In genomic region chr1:45340816-45341215, GRCh38 we compare ENCODE assay signal across 8 cellular contexts. TPM values are rescaled to one million over a fixed set of nuclear protein-coding genes. Genes with fewer than 3 reads are reported as not detected.
DNase-seq lines count a peak whose midpoint lies in the region; ATAC-seq and TF ChIP-seq lines count a peak whose summit lies in the region.

No MANE protein-coding gene starts in this region.

- no peak for DNase-seq in activated naive CD4-positive, alpha-beta T cell treated with Interleukin-2 at 50 U/mL for 16 hours
- no peak for DNase-seq in RWPE2 (ENCODE audit: low spot score)
- DNase-seq in epithelial cell of esophagus (ENCODE audit: low read depth) = no peak
- no peak for DNase-seq in osteocyte (ENCODE audit: extremely low spot score, unreplicated experiment)

- H3K9me3 ChIP-seq in RWPE2 (ENCODE audit: severe bottlenecking) = no peaks in the 10 kb centered on the region

- H3K4me3 ChIP-seq in RWPE2 (ENCODE audit: severe bottlenecking) (peak overlapping the region; percentile 55), epithelial cell of esophagus (ENCODE audit: low read length) (peak overlapping the region; percentile 92)

- H3K27me3 ChIP-seq in RWPE2 (ENCODE audit: insufficient read depth, poor library complexity, severe bottlenecking) = no peaks in the 10 kb centered on the region

- ATAC-seq in RWPE2 (ENCODE audit: low read depth) = no peak
- ATAC-seq in HG03025 (IDR thresholded peaks at IDR 0.05; ENCODE audit: low FRiP score, unreplicated experiment) = no peak
- no peak for ATAC-seq in GM21825 (IDR thresholded peaks at IDR 0.05; ENCODE audit: unreplicated experiment)
- ATAC-seq in GM19452 (IDR thresholded peaks at IDR 0.05; ENCODE audit: unreplicated experiment) = no peak

- H3K27ac ChIP-seq in RWPE2 (ENCODE audit: poor library complexity, severe bottlenecking) = peak overlapping the region; percentile 81

- no peaks in the 10 kb centered on the region for H3K27me3 Mint-ChIP-seq in activated naive CD4-positive, alpha-beta T cell treated with anti-CD3 and anti-CD28 coated beads, Interleukin-2, amount 50 U/mL, for 24 hours
- no peaks in the 10 kb centered on the region for H3K27me3 Mint-ChIP-seq in osteocyte (ENCODE audit: unreplicated experiment)

- peak overlapping the region; percentile 100 for H3K27ac Mint-ChIP-seq in activated naive CD4-positive, alpha-beta T cell treated with anti-CD3 and anti-CD28 coated beads, Interleukin-2, amount 50 U/mL, for 24 hours
- H3K27ac Mint-ChIP-seq in osteocyte (ENCODE audit: unreplicated experiment) = peak overlapping the region; percentile 97

- peaks cover 8% of the 10 kb centered on the region for H3K36me3 Mint-ChIP-seq in activated naive CD4-positive, alpha-beta T cell treated with anti-CD3 and anti-CD28 coated beads, Interleukin-2, amount 50 U/mL, for 24 hours
- peaks cover 14% of the 10 kb centered on the region for H3K36me3 Mint-ChIP-seq in osteocyte (ENCODE audit: unreplicated experiment)

- no peaks in the 10 kb centered on the region for H3K9me3 Mint-ChIP-seq in activated naive CD4-positive, alpha-beta T cell treated with anti-CD3 and anti-CD28 coated beads, Interleukin-2, amount 50 U/mL, for 24 hours
- H3K9me3 Mint-ChIP-seq in osteocyte (ENCODE audit: unreplicated experiment) = no peaks in the 10 kb centered on the region

- H3K4me1 Mint-ChIP-seq in activated naive CD4-positive, alpha-beta T cell treated with anti-CD3 and anti-CD28 coated beads, Interleukin-2, amount 50 U/mL, for 24 hours = peaks cover 48% of the 10 kb centered on the region
- H3K4me1 Mint-ChIP-seq in osteocyte (ENCODE audit: unreplicated experiment) = peaks cover 27% of the 10 kb centered on the region

- TF ChIP-seq CTCF in RWPE2 (IDR thresholded peaks at IDR 0.05; ENCODE audit: poor library complexity, severe bottlenecking) (no peak), epithelial cell of esophagus (IDR thresholded peaks at IDR 0.05; ENCODE audit: insufficient read depth, low read depth, low read length, missing control alignments) (no peak), osteocyte (IDR thresholded peaks at IDR 0.05) (no peak)

- H3K36me3 ChIP-seq in RWPE2 (ENCODE audit: low read depth) = peaks cover 34% of the 10 kb centered on the region

- H3K4me1 ChIP-seq in RWPE2 (ENCODE audit: insufficient read depth, poor library complexity, severe bottlenecking) = no peaks in the 10 kb centered on the region

- H3K4me3 Mint-ChIP-seq in activated naive CD4-positive, alpha-beta T cell treated with anti-CD3 and anti-CD28 coated beads, Interleukin-2, amount 50 U/mL, for 24 hours = peak overlapping the region; percentile 100
- H3K4me3 Mint-ChIP-seq in osteocyte (ENCODE audit: unreplicated experiment) = peak overlapping the region; percentile 95

RNA-seq across cellular contexts. Expression of gene MUTYH, which starts 0.6 kb away (rescaled TPM):
- 19.9 and 25.1 TPM in 2 replicates for total RNA-seq in osteocyte

RNA-seq across cellular contexts. Expression of gene TOE1, which starts 0.8 kb away (rescaled TPM):
- 8.5 and 8.6 TPM in 2 replicates for total RNA-seq in osteocyte

RNA-seq across cellular contexts. Expression of gene HPDL, which starts 14.1 kb away (rescaled TPM):
- 0.35 TPM in 1 of 2 replicates, not detected in the other for total RNA-seq in osteocyte
